In the genomic region with DNA sequence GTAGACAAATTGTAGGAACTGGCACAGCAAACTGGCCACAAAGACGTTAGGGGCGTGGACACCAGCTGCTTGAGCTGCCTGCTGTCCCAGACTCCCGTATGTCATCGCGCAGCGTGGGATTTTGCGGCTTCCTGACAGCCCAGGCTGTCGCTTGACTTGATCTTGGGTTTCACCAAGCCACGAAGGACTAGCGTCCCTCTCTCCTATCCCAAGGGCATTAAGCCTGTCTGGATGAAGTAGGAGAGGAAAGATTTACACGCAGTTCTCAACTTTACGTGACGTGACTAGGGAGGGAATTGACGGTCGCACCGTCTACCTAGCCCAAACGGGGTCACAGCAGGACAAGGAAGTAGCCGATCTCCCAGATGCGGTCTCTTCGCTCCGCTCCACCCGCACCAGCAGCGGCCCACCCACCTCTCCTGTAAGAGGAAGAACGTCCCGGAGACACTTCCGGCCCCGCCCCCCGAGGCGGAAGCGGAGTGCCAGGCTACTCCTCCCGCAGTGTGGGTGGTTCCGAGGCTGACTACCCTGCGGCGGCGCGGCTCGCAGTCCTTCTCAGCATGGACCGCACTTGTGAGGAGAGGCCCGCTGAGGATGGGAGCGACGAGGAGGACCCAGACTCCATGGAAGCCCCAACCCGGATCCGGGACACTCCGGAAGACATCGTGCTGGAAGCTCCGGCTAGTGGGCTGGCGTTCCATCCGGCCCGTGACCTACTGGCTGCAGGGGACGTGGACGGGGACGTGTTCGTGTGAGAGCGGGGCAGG, we compare ENCODE assay signal across 8 cellular contexts. TPM values are rescaled to one million over a fixed set of nuclear protein-coding genes. Genes with fewer than 3 reads are reported as not detected.
DNase-seq lines count a peak whose midpoint lies in the region; ATAC-seq and TF ChIP-seq lines count a peak whose summit lies in the region.

Gene WDR55 (plus strand): TSS at position 552 of the 767 bp plus-strand sequence. CDS start 9 bp downstream, at position 561.

- H3K4me3 ChIP-seq in CD4-positive, alpha-beta memory T cell (ENCODE audit: low read length in 2 of 2) = peak within 1 kb of the TSS; percentile 90 to 98
- peak within 1 kb of the TSS; percentile 87 for H3K4me3 ChIP-seq in HL-60 (replicated peaks; ENCODE audit: insufficient read depth, low read length)
- H3K4me3 ChIP-seq in lung = peak within 1 kb of the TSS; percentile 86

- peaks cover 20% of the 10 kb centered on the region for H3K4me1 ChIP-seq in CD4-positive, alpha-beta memory T cell (ENCODE audit: insufficient read depth, low read length)
- peaks cover 3 to 5% of the 10 kb centered on the region in 2 donors for H3K4me1 ChIP-seq in lung (ENCODE audit: control insufficient read depth in 2 of 2, insufficient read depth in 2 of 2, low read length in 2 of 2)

- WGBS in lung, 2 donors = 0 to 1% methylated on average over 52 to 54 of the region's 54 CpGs

- H3K27ac ChIP-seq in CD4-positive, alpha-beta memory T cell (ENCODE audit: low read depth, low read length) = peak within 1 kb of the TSS; percentile 95
- H3K27ac ChIP-seq in HL-60 (replicated peaks) (peak within 1 kb of the TSS; percentile 80), lung (ENCODE audit: low read depth in 1 of 2, low read length in 1 of 2) (peak within 1 kb of the TSS; percentile 91 to 96)

- peaks cover 27 to 52% (median 34%) of the 10 kb centered on the region in 4 donors for H3K4me1 Mint-ChIP-seq in CD4-positive, alpha-beta memory T cell

- peaks cover 0 to 3% (median 0%) of the 10 kb centered on the region in 8 donors for H3K9me3 Mint-ChIP-seq in CD4-positive, alpha-beta memory T cell

- CTCF ChIA-PET in CD4-positive, alpha-beta memory T cell (lab: Charles Lee; ENCODE audit: partially characterized antibody) = interaction anchor here (1.2 to 1.6 kb wide), 3 partner anchors 17 to 54 kb away, joined by 3 to 7 read pairs (median 4); partner anchors contain the start of genes IK and NDUFA2

- no peak for TF ChIP-seq CTCF in HL-60 (IDR thresholded peaks at IDR 0.05; ENCODE audit: insufficient read depth, low read length)
- no peak for TF ChIP-seq CTCF in lung (IDR thresholded peaks at IDR 0.05; ENCODE audit: control extremely low read depth, extremely low read depth)

- H3K27ac Mint-ChIP-seq in CD4-positive, alpha-beta memory T cell = peak within 1 kb of the TSS; percentile 98 to 99 (median 99)

- peak within 1 kb of the TSS; percentile 96 to 99 (median 98) for H3K4me3 Mint-ChIP-seq in CD4-positive, alpha-beta memory T cell

- peak; percentile 97 for ATAC-seq in GM19455 (IDR thresholded peaks at IDR 0.05; ENCODE audit: unreplicated experiment)
- ATAC-seq in lung (ENCODE audit: insufficient read depth, low FRiP score) = peak; percentile 97

- DNase-seq in CD4-positive, alpha-beta memory T cell = peak; percentile 94 to 99 (median 94)
- peak; percentile 90 to 99 for DNase-seq in HL-60 (ENCODE audit: low read depth in 1 of 2, low spot score in 1 of 2)
- DNase-seq in NK-92 (lab: John Stamatoyannopoulos, UW; ENCODE audit: unreplicated experiment) = peak; percentile 75
- peak; percentile 97 for DNase-seq in activated CD8-positive, alpha-beta memory T cell treated with anti-CD3 and anti-CD28 coated beads for 24 hours
- peak; percentile 93 for DNase-seq in effector CD8-positive, alpha-beta T cell (lab: John Stamatoyannopoulos, UW)
- peak; percentile 98 for DNase-seq in lung (ENCODE audit: low spot score)
- peak; percentile 90 to 92 (median 91) for DNase-seq in stimulated activated CD4-positive, alpha-beta T cell treated with anti-CD3 and anti-CD28 coated beads, TNF-alpha, amount 100 ng/mL, for 4 hours (ENCODE audit: low read depth in 3 of 3)

- H3K9me3 ChIP-seq in CD4-positive, alpha-beta memory T cell (ENCODE audit: control insufficient read depth in 1 of 2, low read length in 2 of 2) = no peaks in the 10 kb centered on the region
- no peaks in the 10 kb centered on the region for H3K9me3 ChIP-seq in lung (ENCODE audit: control insufficient read depth in 2 of 2, insufficient read depth in 1 of 2, low read length in 1 of 2)

- peaks cover 39 to 78% of the 10 kb centered on the region in 2 donors for H3K36me3 Mint-ChIP-seq in CD4-positive, alpha-beta memory T cell

- peaks cover 51% of the 10 kb centered on the region for H3K36me3 ChIP-seq in CD4-positive, alpha-beta memory T cell (ENCODE audit: insufficient read depth, low read length)
- H3K36me3 ChIP-seq in lung (ENCODE audit: control insufficient read depth in 2 of 2, insufficient read depth in 2 of 2, low read length in 2 of 2) = peaks cover 31 to 46% of the 10 kb centered on the region in 2 donors

- intact Hi-C loops in CD4-positive, alpha-beta memory T cell (cut with micrococcal nuclease) = loop anchor here (1.0 to 2.0 kb wide), 7 partner anchors 17 to 263 kb away; partner anchors contain the start of genes ANKHD1, APBB3, HARS1 and HARS2

- H3K27me3 ChIP-seq in CD4-positive, alpha-beta memory T cell (ENCODE audit: insufficient read depth, low read length) = no peaks in the 10 kb centered on the region
- H3K27me3 ChIP-seq in HL-60 (ENCODE audit: insufficient read depth, poor library complexity, severe bottlenecking) = no peaks in the 10 kb centered on the region
- no peaks in the 10 kb centered on the region for H3K27me3 ChIP-seq in lung (ENCODE audit: control insufficient read depth, insufficient read depth)

- POLR2A ChIA-PET in CD4-positive, alpha-beta memory T cell (lab: Charles Lee; ENCODE audit: partially characterized antibody) = interaction anchor here (0.6 to 5.4 kb wide), 19 partner anchors 10 to 263 kb away, joined by 3 to 74 read pairs (median 6); partner anchors contain the start of genes ANKHD1, CD14, EIF4EBP3 and HARS1

- no peaks in the 10 kb centered on the region for H3K27me3 Mint-ChIP-seq in CD4-positive, alpha-beta memory T cell

RNA-seq across cellular contexts. Expression of gene WDR55, which starts in this region (rescaled TPM):
- 10 to 100 TPM; 47.1 to 49.6 TPM for total RNA-seq in CD4-positive, alpha-beta memory T cell
- polyA plus RNA-seq in CD4-positive, alpha-beta memory T cell = 10 to 100 TPM; 12.4 to 19.5 TPM
- total RNA-seq in lung = 10 to 100 TPM; 15.0 to 25.5 TPM
- 10 to 100 TPM; 16.6 to 17.9 TPM for polyA plus RNA-seq in lung

Comparison
In these comparisons a context has a peak if more than half of its experiments do, and no peak if none do; other contexts are left out.
1. Peak in every context shown above with its lines: DNase-seq, ATAC-seq, H3K4me3 ChIP-seq and H3K27ac ChIP-seq.